In genomic region chr12:120453977-120454376, GRCh38 we compare ENCODE assay signal across 1 cellular context.
TF ChIP-seq lines count a peak whose summit lies in the region.

No MANE protein-coding gene starts in this region.

TF ChIP-seq in K562, 482 proteins besides CTCF, POLR2A, EP300 and RAD21 (continues in another document):
- no peak for TF ChIP-seq ZBTB2 (IDR thresholded peaks at IDR 0.05)
- peak; percentile 86 for TF ChIP-seq MAFG (tag; conservative IDR thresholded peaks at IDR 0.05)
- TF ChIP-seq CREBBP (IDR thresholded peaks at IDR 0.05; ENCODE audit: low read depth, low read length) = no peak
- TF ChIP-seq ZNF146 (CRISPR knock-in tag; IDR thresholded peaks at IDR 0.05; ENCODE audit: unreplicated experiment) = no peak
- TF ChIP-seq JUNB (CRISPR knock-in tag; conservative IDR thresholded peaks at IDR 0.05) = no peak
- no peak for TF ChIP-seq NKRF (IDR thresholded peaks at IDR 0.05; ENCODE audit: borderline replicate concordance)
- TF ChIP-seq BRD4 (IDR thresholded peaks at IDR 0.05) = no peak
- TF ChIP-seq ZNF24 (IDR thresholded peaks at IDR 0.05) = no peak
- no peak for TF ChIP-seq FOS (IDR thresholded peaks at IDR 0.05; ENCODE audit: extremely low read depth, insufficient read length)
- no peak for TF ChIP-seq TAF1 (IDR thresholded peaks at IDR 0.05; ENCODE audit: control insufficient read depth, extremely low read depth, insufficient read depth, low read length, severe bottlenecking)
- TF ChIP-seq CEBPZ (IDR thresholded peaks at IDR 0.05; ENCODE audit: borderline replicate concordance, low read depth, low read length) = no peak
- no peak for TF ChIP-seq ZNF354B (CRISPR knock-in tag; IDR thresholded peaks at IDR 0.05)
- no peak for TF ChIP-seq CBFB (CRISPR knock-in tag; IDR thresholded peaks at IDR 0.05)
- no peak for TF ChIP-seq ZNF398 (CRISPR knock-in tag; IDR thresholded peaks at IDR 0.05)
- TF ChIP-seq TCF7 (IDR thresholded peaks at IDR 0.05; ENCODE audit: borderline replicate concordance) = no peak
- no peak for TF ChIP-seq ZNF274 (IDR thresholded peaks at IDR 0.05; ENCODE audit: borderline replicate concordance, low read depth, low read length)
- TF ChIP-seq MAFK (IDR thresholded peaks at IDR 0.05; ENCODE audit: low read length) = peak; percentile 87
- TF ChIP-seq PREB (CRISPR knock-in tag; IDR thresholded peaks at IDR 0.05) = no peak
- no peak for TF ChIP-seq ZNF639 (CRISPR knock-in tag; conservative IDR thresholded peaks at IDR 0.05 in 1 of 2, IDR thresholded peaks at IDR 0.05 in 1 of 2)
- TF ChIP-seq ZNF445 (CRISPR knock-in tag; IDR thresholded peaks at IDR 0.05; ENCODE audit: low read depth) = no peak
- TF ChIP-seq MAFF (IDR thresholded peaks at IDR 0.05; ENCODE audit: low read length) = peak; percentile 84
- TF ChIP-seq ZBTB33 (CRISPR knock-in tag; IDR thresholded peaks at IDR 0.05) = peak; percentile 32; the same call in 1 of the 2 replicates
- TF ChIP-seq TBL1XR1 (IDR thresholded peaks at IDR 0.05; ENCODE audit: low read length in 2 of 2) = no peak
- TF ChIP-seq CEBPG (CRISPR knock-in tag; IDR thresholded peaks at IDR 0.05) = no peak
- no peak for TF ChIP-seq CEBPG (tag; conservative IDR thresholded peaks at IDR 0.05 in 1 of 2, IDR thresholded peaks at IDR 0.05 in 1 of 2)
- no peak for TF ChIP-seq XRCC4 (IDR thresholded peaks at IDR 0.05; ENCODE audit: extremely low read depth, insufficient read depth, insufficient read length)
- TF ChIP-seq HDAC3 (IDR thresholded peaks at IDR 0.05; ENCODE audit: borderline replicate concordance, partially characterized antibody) = no peak
- no peak for TF ChIP-seq KLF1 (tag; IDR thresholded peaks at IDR 0.05)
- no peak for TF ChIP-seq ZNF561 (CRISPR knock-in tag; conservative IDR thresholded peaks at IDR 0.05)
- TF ChIP-seq CREB1 (IDR thresholded peaks at IDR 0.05) = no peak
- TF ChIP-seq CREB1 (CRISPR knock-in tag; IDR thresholded peaks at IDR 0.05) = no peak
- TF ChIP-seq GMEB1 (CRISPR knock-in tag; IDR thresholded peaks at IDR 0.05) = no peak
- TF ChIP-seq NUFIP1 (IDR thresholded peaks at IDR 0.05; ENCODE audit: partially characterized antibody) = no peak
